13 cellular contexts compared by ENCODE assay signal in genomic region chr4:56641494-56642051, GRCh38. TPM values are rescaled to one million over a fixed set of nuclear protein-coding genes. Genes with fewer than 3 reads are reported as not detected.
DNase-seq lines count a peak whose midpoint lies in the region; ATAC-seq, FAIRE-seq and TF ChIP-seq lines count a peak whose summit lies in the region.
"Had no signal": no experiment of that assay in that cellular context is flagged by ENCODE, and none has a peak within 500 bp of the region (broad histone marks: within the 10 kb centered on the region; RNA-seq: fewer than 3 reads in every experiment).

No MANE protein-coding gene starts in this region.

- 28 to 37% methylated on average over 4 of the region's 4 CpGs for WGBS in lower leg skin, 2 donors

- H3K4me3 ChIP-seq in choroid plexus epithelial cell (ENCODE audit: low read depth, low read length), result peak overlapping the region; percentile 11
- H3K4me3 ChIP-seq in lower leg skin (ENCODE audit: low read depth, poor library complexity, severe bottlenecking), result no peak overlapping the region
- H3K4me3 ChIP-seq: heart left ventricle, SJCRH30 had no signal

- H3K36me3 Mint-ChIP-seq in natural killer cell treated with Interleukin-12 subunit alpha and Interleukin-12 subunit beta and Interleukin-15 and Interleukin-18, amount 100 ng/mL, for 72 hours, result peaks cover 9% of the 10 kb centered on the region

- intact Hi-C loops in lower leg skin (cut with DNase I; ENCODE audit: low total_unique reads), result no loop called here

- H3K4me1 Mint-ChIP-seq in natural killer cell treated with Interleukin-12 subunit alpha and Interleukin-12 subunit beta and Interleukin-15 and Interleukin-18, amount 100 ng/mL, for 72 hours (ENCODE audit: low read depth in 2 of 2), result peaks cover 48 to 58% of the 10 kb centered on the region in 2 donors

- no peak for FAIRE-seq in D721Med (lab: Jason Lieb, UNC)
- FAIRE-seq: G401.6 had no signal

- TF ChIP-seq POLR2A in lower leg skin (IDR thresholded peaks at IDR 0.05), result no peak

- peak; percentile 69 to 77 for ATAC-seq in natural killer cell treated with Interleukin-12 subunit alpha and Interleukin-12 subunit beta and Interleukin-15 and Interleukin-18, amount 100 ng/mL, for 72 hours
- ATAC-seq in HG02970 (IDR thresholded peaks at IDR 0.05; ENCODE audit: low FRiP score, unreplicated experiment) (no peak), HG02885 (IDR thresholded peaks at IDR 0.05; ENCODE audit: poor library complexity, unreplicated experiment) (no peak)
- ATAC-seq: heart left ventricle had no signal

- in situ Hi-C loops in Caki2 (cut with HindIII; ENCODE audit: low pct_unique_long_range_greater_than_20kb, low sequenced_read_pairs), result no loop called here

- peaks cover 10% of the 10 kb centered on the region for H3K9me3 Mint-ChIP-seq in natural killer cell treated with Interleukin-12 subunit alpha and Interleukin-12 subunit beta and Interleukin-15 and Interleukin-18, amount 100 ng/mL, for 72 hours

- DNase-seq in Caki2 (ENCODE audit: low read depth), result peak; percentile 86
- peak; percentile 94 for DNase-seq in M059J (ENCODE audit: low read depth)
- DNase-seq in choroid plexus epithelial cell (ENCODE audit: low read depth), result peak; percentile 93
- DNase-seq in natural killer cell treated with Interleukin-12 subunit alpha and Interleukin-12 subunit beta and Interleukin-15 and Interleukin-18, amount 100 ng/mL, for 72 hours (ENCODE audit: low spot score), result no peak
- no peak for DNase-seq in lower leg skin (ENCODE audit: low spot score in 2 of 2)
- DNase-seq in D721Med (ENCODE audit: insufficient read length, low spot score), result no peak
- DNase-seq: heart left ventricle, NCI-H146, SJCRH30 had no signal

- no peaks in the 10 kb centered on the region for H3K27me3 Mint-ChIP-seq in natural killer cell treated with Interleukin-12 subunit alpha and Interleukin-12 subunit beta and Interleukin-15 and Interleukin-18, amount 100 ng/mL, for 72 hours

- no peak for TF ChIP-seq CTCF in choroid plexus epithelial cell (conservative IDR thresholded peaks at IDR 0.05; ENCODE audit: low read depth, low read length)
- no peak for TF ChIP-seq CTCF in lower leg skin (IDR thresholded peaks at IDR 0.05)
- no peak for TF ChIP-seq CTCF in D721Med (IDR thresholded peaks at IDR 0.05; ENCODE audit: insufficient read depth, missing control alignments)

- H3K4me3 Mint-ChIP-seq in natural killer cell treated with Interleukin-12 subunit alpha and Interleukin-12 subunit beta and Interleukin-15 and Interleukin-18, amount 100 ng/mL, for 72 hours, result peak overlapping the region; percentile 84
- H3K4me3 Mint-ChIP-seq: neural crest cell had no signal

- peak overlapping the region; percentile 76 to 90 for H3K27ac Mint-ChIP-seq in natural killer cell treated with Interleukin-12 subunit alpha and Interleukin-12 subunit beta and Interleukin-15 and Interleukin-18, amount 100 ng/mL, for 72 hours

RNA-seq across cellular contexts. Expression of gene HOPX, which starts 39.5 kb away (rescaled TPM):
- not detected in 2 replicates for total RNA-seq in Caki2 (2014; rRNA removed; shearing (Covaris generic); ENCODE audit: low replicate concordance)
- total RNA-seq in M059J (2014; rRNA removed; shearing (Covaris generic)), result 4.3 and 5.6 TPM in 2 replicates
- total RNA-seq in natural killer cell treated with Interleukin-12 subunit alpha and Interleukin-12 subunit beta and Interleukin-15 and Interleukin-18, amount 100 ng/mL, for 72 hours, result 100 to 1,000 TPM; 100 to 281 TPM
- total RNA-seq in lower leg skin, result 1,000 to 10,000 TPM; 1,330 to 2,611 (median 2,071) TPM
- total RNA-seq: neural crest cell, SJCRH30 had no signal

Comparison
In these comparisons a context has a peak if more than half of its experiments do, and no peak if none do; other contexts are left out.
1. DNase-seq: peak in Caki2 (single experiment), M059J (single experiment) and choroid plexus epithelial cell (single experiment); none in natural killer cell treated with Interleukin-12 subunit alpha and Interleukin-12 subunit beta and Interleukin-15 and Interleukin-18, amount 100 ng/mL, for 72 hours (single experiment), lower leg skin (0 of 2) and D721Med (single experiment).
2. ATAC-seq: peak in natural killer cell treated with Interleukin-12 subunit alpha and Interleukin-12 subunit beta and Interleukin-15 and Interleukin-18, amount 100 ng/mL, for 72 hours (2 of 2); none in HG02970 (single experiment) and HG02885 (single experiment).
3. RNA of gene HOPX, which starts 39.5 kb away (total RNA-seq): 1,330 to 2,611 TPM in lower leg skin and 100 to 281 TPM in natural killer cell treated with Interleukin-12 subunit alpha and Interleukin-12 subunit beta and Interleukin-15 and Interleukin-18, amount 100 ng/mL, for 72 hours; 4.3 to 5.6 TPM in M059J and not detected in Caki2; every median in the first group is over 10 times any median in the second.